ENCODE assay signal across 21 cellular contexts in the genomic region with DNA sequence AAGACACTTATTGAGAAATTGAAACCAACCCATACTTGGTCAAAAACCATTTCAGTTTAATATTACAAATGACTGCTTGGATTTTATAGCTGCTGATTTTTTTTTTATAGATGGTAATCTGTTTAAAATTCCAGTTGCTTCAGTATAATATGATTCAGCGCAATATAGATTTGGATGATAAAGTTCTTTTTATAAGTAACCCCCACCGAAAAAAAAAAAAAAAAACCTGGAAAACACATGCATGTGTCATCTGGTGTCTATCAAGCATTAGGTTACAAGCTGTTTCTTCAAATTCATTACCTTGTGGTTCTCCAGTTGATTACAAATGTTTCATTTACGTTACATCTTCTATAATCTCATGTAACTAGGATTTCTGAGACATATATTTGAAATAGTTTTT.
DNase-seq lines count a peak whose midpoint lies in the region; ATAC-seq and TF ChIP-seq lines count a peak whose summit lies in the region.
"Had no signal": no experiment of that assay in that cellular context is flagged by ENCODE, and none has a peak within 500 bp of the region (broad histone marks: within the 10 kb centered on the region; RNA-seq: fewer than 3 reads in every experiment).

No MANE protein-coding gene starts in this region.

- H3K27ac ChIP-seq in tibial nerve: no peak overlapping the region
- H3K27ac ChIP-seq: A549, GM23248 had no signal

- no peaks in the 10 kb centered on the region for H3K36me3 Mint-ChIP-seq in natural killer cell
- H3K36me3 Mint-ChIP-seq: CD4-positive, alpha-beta memory T cell had no signal

- TF ChIP-seq CTCF in tibial nerve (IDR thresholded peaks at IDR 0.05) (no peak), natural killer cell (IDR thresholded peaks at IDR 0.05) (no peak)

- H3K4me3 Mint-ChIP-seq in natural killer cell: no peak overlapping the region
- H3K4me3 Mint-ChIP-seq: CD4-positive, alpha-beta memory T cell; H9; HFFc6 had no signal

- no peaks in the 10 kb centered on the region for H3K27me3 ChIP-seq in tibial nerve

- no peak overlapping the region for H3K4me3 ChIP-seq in tibial nerve
- H3K4me3 ChIP-seq: A549, GM23248 had no signal

- DNase-seq in LoVo (ENCODE audit: low spot score): peak; percentile 19
- peak; percentile 45 for DNase-seq in NCI-H446 treated with DMSO at 0.1 percent for 48 hours (lab: John Stamatoyannopoulos, UW)
- DNase-seq in SK-N-DZ (ENCODE audit: low spot score): peak; percentile 92
- DNase-seq in G401 (ENCODE audit: low spot score): no peak
- DNase-seq in tibial nerve (ENCODE audit: low spot score in 2 of 2): no peak
- DNase-seq in natural killer cell: no peak
- DNase-seq in mesenteric fat pad (ENCODE audit: low spot score): no peak
- DNase-seq: 8988T; ACHN; C1 segment of cervical spinal cord; Calu3; CD4-positive, alpha-beta memory T cell; COR-L47; DMS53; DMS79 treated with DMSO at 0.1 percent for 48 hours; GM23248; H9; HFFc6 had no signal

- TF ChIP-seq POLR2A in tibial nerve (IDR thresholded peaks at IDR 0.05): no peak

- H3K4me1 Mint-ChIP-seq in natural killer cell: no peaks in the 10 kb centered on the region
- H3K4me1 Mint-ChIP-seq: CD4-positive, alpha-beta memory T cell had no signal

- WGBS in tibial nerve, 2 donors: 72 to 83% methylated on average over 3 of the region's 3 CpGs

- peaks cover 12 to 18% of the 10 kb centered on the region in 2 donors for H3K9me3 Mint-ChIP-seq in natural killer cell
- H3K9me3 Mint-ChIP-seq: H9 had no signal

- H3K27ac Mint-ChIP-seq in natural killer cell: no peak overlapping the region
- H3K27ac Mint-ChIP-seq: CD4-positive, alpha-beta memory T cell; HFFc6 had no signal

- no peaks in the 10 kb centered on the region for H3K9me3 ChIP-seq in tibial nerve
- H3K9me3 ChIP-seq: A549 had no signal

- intact Hi-C loops in natural killer cell (cut with micrococcal nuclease): no loop called here

- ATAC-seq in SK-N-SH treated with all-trans-retinoic acid at 6 μM for 48 hours (no peak), natural killer cell (no peak)
- ATAC-seq: A549, HCT116 had no signal

- no peaks in the 10 kb centered on the region for H3K27me3 Mint-ChIP-seq in natural killer cell (ENCODE audit: low read depth in 2 of 2)
- H3K27me3 Mint-ChIP-seq: CD4-positive, alpha-beta memory T cell had no signal

- in situ Hi-C loops in G401 (cut with HindIII; ENCODE audit: low sequenced_read_pairs): no loop called here

- no peak for TF ChIP-seq EP300 in tibial nerve (IDR thresholded peaks at IDR 0.05)

- H3K4me1 ChIP-seq in tibial nerve: no peaks in the 10 kb centered on the region
- H3K4me1 ChIP-seq: A549 had no signal

- no peaks in the 10 kb centered on the region for H3K36me3 ChIP-seq in tibial nerve

TF ChIP-seq in SK-N-SH treated with all-trans-retinoic acid at 6 μM for 48 hours, 23 proteins besides CTCF, POLR2A, EP300 and RAD21:
- TF ChIP-seq SNAI2 (CRISPR knock-in tag; IDR thresholded peaks at IDR 0.05) (no peak), ISL1 (CRISPR knock-in tag; IDR thresholded peaks at IDR 0.05) (peak; percentile 96), ZFP30 (CRISPR knock-in tag; IDR thresholded peaks at IDR 0.05) (no peak), ESRRG (CRISPR knock-in tag; IDR thresholded peaks at IDR 0.05) (no peak), TCF4 (CRISPR knock-in tag; IDR thresholded peaks at IDR 0.05; ENCODE audit: borderline replicate concordance) (peak; percentile 94), CSDC2 (CRISPR knock-in tag; IDR thresholded peaks at IDR 0.05) (no peak), TOX (CRISPR knock-in tag; IDR thresholded peaks at IDR 0.05; ENCODE audit: borderline replicate concordance) (no peak)
- TF ChIP-seq, protein P1, sequence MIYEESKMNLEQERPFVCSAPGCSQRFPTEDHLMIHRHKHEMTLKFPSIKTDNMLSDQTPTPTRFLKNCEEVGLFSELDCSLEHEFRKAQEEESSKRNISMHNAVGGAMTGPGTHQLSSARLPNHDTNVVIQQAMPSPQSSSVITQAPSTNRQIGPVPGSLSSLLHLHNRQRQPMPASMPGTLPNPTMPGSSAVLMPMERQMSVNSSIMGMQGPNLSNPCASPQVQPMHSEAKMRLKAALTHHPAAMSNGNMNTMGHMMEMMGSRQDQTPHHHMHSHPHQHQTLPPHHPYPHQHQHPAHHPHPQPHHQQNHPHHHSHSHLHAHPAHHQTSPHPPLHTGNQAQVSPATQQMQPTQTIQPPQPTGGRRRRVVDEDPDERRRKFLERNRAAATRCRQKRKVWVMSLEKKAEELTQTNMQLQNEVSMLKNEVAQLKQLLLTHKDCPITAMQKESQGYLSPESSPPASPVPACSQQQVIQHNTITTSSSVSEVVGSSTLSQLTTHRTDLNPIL (CRISPR knock-in tag; IDR thresholded peaks at IDR 0.05; ENCODE audit: low read depth): 0 out of 2 replicates have a peak, but pooled peaks have one; percentile 33
- TF ChIP-seq, protein P2, sequence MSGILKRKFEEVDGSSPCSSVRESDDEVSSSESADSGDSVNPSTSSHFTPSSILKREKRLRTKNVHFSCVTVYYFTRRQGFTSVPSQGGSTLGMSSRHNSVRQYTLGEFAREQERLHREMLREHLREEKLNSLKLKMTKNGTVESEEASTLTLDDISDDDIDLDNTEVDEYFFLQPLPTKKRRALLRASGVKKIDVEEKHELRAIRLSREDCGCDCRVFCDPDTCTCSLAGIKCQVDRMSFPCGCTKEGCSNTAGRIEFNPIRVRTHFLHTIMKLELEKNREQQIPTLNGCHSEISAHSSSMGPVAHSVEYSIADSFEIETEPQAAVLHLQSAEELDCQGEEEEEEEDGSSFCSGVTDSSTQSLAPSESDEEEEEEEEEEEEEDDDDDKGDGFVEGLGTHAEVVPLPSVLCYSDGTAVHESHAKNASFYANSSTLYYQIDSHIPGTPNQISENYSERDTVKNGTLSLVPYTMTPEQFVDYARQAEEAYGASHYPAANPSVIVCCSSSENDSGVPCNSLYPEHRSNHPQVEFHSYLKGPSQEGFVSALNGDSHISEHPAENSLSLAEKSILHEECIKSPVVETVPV (CRISPR knock-in tag; IDR thresholded peaks at IDR 0.05): no peak
- TF ChIP-seq, protein P3, sequence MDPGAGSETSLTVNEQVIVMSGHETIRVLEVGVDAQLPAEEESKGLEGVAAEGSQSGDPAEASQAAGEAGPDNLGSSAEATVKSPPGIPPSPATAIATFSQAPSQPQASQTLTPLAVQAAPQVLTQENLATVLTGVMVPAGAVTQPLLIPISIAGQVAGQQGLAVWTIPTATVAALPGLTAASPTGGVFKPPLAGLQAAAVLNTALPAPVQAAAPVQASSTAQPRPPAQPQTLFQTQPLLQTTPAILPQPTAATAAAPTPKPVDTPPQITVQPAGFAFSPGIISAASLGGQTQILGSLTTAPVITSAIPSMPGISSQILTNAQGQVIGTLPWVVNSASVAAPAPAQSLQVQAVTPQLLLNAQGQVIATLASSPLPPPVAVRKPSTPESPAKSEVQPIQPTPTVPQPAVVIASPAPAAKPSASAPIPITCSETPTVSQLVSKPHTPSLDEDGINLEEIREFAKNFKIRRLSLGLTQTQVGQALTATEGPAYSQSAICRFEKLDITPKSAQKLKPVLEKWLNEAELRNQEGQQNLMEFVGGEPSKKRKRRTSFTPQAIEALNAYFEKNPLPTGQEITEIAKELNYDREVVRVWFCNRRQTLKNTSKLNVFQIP (CRISPR knock-in tag; IDR thresholded peaks at IDR 0.05; ENCODE audit: borderline replicate concordance, low read depth): no peak; the same call in 1 of the 2 replicates
- TF ChIP-seq, protein P4, sequence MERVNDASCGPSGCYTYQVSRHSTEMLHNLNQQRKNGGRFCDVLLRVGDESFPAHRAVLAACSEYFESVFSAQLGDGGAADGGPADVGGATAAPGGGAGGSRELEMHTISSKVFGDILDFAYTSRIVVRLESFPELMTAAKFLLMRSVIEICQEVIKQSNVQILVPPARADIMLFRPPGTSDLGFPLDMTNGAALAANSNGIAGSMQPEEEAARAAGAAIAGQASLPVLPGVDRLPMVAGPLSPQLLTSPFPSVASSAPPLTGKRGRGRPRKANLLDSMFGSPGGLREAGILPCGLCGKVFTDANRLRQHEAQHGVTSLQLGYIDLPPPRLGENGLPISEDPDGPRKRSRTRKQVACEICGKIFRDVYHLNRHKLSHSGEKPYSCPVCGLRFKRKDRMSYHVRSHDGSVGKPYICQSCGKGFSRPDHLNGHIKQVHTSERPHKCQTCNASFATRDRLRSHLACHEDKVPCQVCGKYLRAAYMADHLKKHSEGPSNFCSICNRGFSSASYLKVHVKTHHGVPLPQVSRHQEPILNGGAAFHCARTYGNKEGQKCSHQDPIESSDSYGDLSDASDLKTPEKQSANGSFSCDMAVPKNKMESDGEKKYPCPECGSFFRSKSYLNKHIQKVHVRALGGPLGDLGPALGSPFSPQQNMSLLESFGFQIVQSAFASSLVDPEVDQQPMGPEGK (CRISPR knock-in tag; IDR thresholded peaks at IDR 0.05; ENCODE audit: borderline replicate concordance): peak; percentile 83; the same call in 1 of the 2 replicates
- TF ChIP-seq, protein P5, sequence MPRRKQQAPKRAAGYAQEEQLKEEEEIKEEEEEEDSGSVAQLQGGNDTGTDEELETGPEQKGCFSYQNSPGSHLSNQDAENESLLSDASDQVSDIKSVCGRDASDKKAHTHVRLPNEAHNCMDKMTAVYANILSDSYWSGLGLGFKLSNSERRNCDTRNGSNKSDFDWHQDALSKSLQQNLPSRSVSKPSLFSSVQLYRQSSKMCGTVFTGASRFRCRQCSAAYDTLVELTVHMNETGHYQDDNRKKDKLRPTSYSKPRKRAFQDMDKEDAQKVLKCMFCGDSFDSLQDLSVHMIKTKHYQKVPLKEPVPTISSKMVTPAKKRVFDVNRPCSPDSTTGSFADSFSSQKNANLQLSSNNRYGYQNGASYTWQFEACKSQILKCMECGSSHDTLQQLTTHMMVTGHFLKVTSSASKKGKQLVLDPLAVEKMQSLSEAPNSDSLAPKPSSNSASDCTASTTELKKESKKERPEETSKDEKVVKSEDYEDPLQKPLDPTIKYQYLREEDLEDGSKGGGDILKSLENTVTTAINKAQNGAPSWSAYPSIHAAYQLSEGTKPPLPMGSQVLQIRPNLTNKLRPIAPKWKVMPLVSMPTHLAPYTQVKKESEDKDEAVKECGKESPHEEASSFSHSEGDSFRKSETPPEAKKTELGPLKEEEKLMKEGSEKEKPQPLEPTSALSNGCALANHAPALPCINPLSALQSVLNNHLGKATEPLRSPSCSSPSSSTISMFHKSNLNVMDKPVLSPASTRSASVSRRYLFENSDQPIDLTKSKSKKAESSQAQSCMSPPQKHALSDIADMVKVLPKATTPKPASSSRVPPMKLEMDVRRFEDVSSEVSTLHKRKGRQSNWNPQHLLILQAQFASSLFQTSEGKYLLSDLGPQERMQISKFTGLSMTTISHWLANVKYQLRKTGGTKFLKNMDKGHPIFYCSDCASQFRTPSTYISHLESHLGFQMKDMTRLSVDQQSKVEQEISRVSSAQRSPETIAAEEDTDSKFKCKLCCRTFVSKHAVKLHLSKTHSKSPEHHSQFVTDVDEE (CRISPR knock-in tag; IDR thresholded peaks at IDR 0.05): peak; percentile 78; the same call in 1 of the 2 replicates

Comparison
In these comparisons a context has a peak if more than half of its experiments do, and no peak if none do; other contexts are left out.
1. DNase-seq: peak in LoVo (single experiment), NCI-H446 treated with DMSO at 0.1 percent for 48 hours (single experiment) and SK-N-DZ (single experiment); none in G401 (single experiment), tibial nerve (0 of 2), natural killer cell (single experiment) and mesenteric fat pad (single experiment).